Comparison of ENCODE assay signal across 22 cellular contexts in the genomic region with DNA sequence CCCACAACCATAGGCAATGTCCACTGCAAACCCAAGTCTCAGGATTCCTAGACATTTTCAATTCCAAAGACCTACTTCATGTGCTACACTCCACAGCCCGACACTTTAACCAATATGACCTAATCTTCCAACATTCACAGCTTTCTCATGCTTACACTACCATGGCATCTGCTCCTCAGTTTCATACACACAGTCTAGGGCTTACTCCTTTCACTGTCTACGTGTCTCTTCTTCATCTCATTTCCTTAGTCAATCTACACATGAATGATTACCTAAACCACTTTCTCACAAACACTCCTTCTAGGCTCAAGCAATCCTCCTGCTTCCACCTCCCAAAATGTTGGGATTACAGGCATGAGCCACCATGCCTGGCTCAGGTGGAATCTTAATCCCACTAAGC.
DNase-seq lines count a peak whose midpoint lies in the region; ATAC-seq and TF ChIP-seq lines count a peak whose summit lies in the region.
"Had no signal": no experiment of that assay in that cellular context is flagged by ENCODE, and none has a peak within 500 bp of the region (broad histone marks: within the 10 kb centered on the region; RNA-seq: fewer than 3 reads in every experiment).

No MANE protein-coding gene starts in this region.

- ATAC-seq in DND-41 (ENCODE audit: insufficient read depth, low read depth): peak; percentile 35; the same call in 1 of the 3 replicates
- ATAC-seq in GM18909 (IDR thresholded peaks at IDR 0.05; ENCODE audit: poor library complexity, unreplicated experiment): peak; percentile 84
- peak; percentile 60 for ATAC-seq in HG02678 (IDR thresholded peaks at IDR 0.05; ENCODE audit: unreplicated experiment)
- peak; percentile 71 for ATAC-seq in HG03442 (IDR thresholded peaks at IDR 0.05; ENCODE audit: unreplicated experiment)
- ATAC-seq in left ventricle myocardium superior: no peak
- ATAC-seq in HG02798 (IDR thresholded peaks at IDR 0.05; ENCODE audit: poor library complexity, unreplicated experiment): no peak
- ATAC-seq: activated CD8-positive, alpha-beta T cell treated with anti-CD3 and anti-CD28 coated beads, Interleukin-2, amount 10 ng/mL, durations not matched to agents 7 days and 5 days; foreskin keratinocyte; left cardiac atrium; right cardiac atrium; Right ventricle myocardium inferior had no signal

- intact Hi-C loops in left ventricle myocardium superior (cut with micrococcal nuclease): no loop called here

- peaks cover 48% of the 10 kb centered on the region; the same call in 1 of the 2 replicates for H4K20me1 ChIP-seq in DND-41 (ENCODE audit: insufficient read depth, low read length)

- no peaks in the 10 kb centered on the region for H3K27me3 ChIP-seq in DND-41 (ENCODE audit: insufficient read depth, low read length, poor library complexity)
- H3K27me3 ChIP-seq: foreskin keratinocyte, stomach had no signal

- H3K9ac ChIP-seq in DND-41 (ENCODE audit: low read depth, low read length): no peak overlapping the region

- TF ChIP-seq CTCF in DND-41 (IDR thresholded peaks at IDR 0.05; ENCODE audit: borderline replicate concordance, extremely low read depth, low read length, poor library complexity, severe bottlenecking): no peak
- no peak for TF ChIP-seq CTCF in coronary artery (IDR thresholded peaks at IDR 0.05)

- no peaks in the 10 kb centered on the region for H3K36me3 ChIP-seq in DND-41 (ENCODE audit: insufficient read depth, low read length)
- H3K36me3 ChIP-seq: stomach, WERI-Rb-1 had no signal

- no peak overlapping the region for H3K4me3 ChIP-seq in DND-41 (ENCODE audit: low read depth in 1 of 2, low read length in 2 of 2)
- no peak overlapping the region for H3K4me3 ChIP-seq in coronary artery
- H3K4me3 ChIP-seq: stomach had no signal

- H3K4me2 ChIP-seq in DND-41 (ENCODE audit: insufficient read depth, low read length): no peak overlapping the region

- no peaks in the 10 kb centered on the region for H3K4me1 ChIP-seq in DND-41 (ENCODE audit: insufficient read depth, low read length)
- H3K4me1 ChIP-seq: foreskin keratinocyte had no signal

- H3K27ac ChIP-seq in DND-41 (ENCODE audit: low read length) (no peak overlapping the region), coronary artery (no peak overlapping the region)
- H3K27ac ChIP-seq: C4-2B, foreskin keratinocyte, stomach, WERI-Rb-1 had no signal

- no peaks in the 10 kb centered on the region for H3K9me3 ChIP-seq in DND-41 (ENCODE audit: insufficient read depth, low read length, severe bottlenecking)
- H3K9me3 ChIP-seq: stomach had no signal

- DNase-seq in DND-41: no peak
- DNase-seq in coronary artery (ENCODE audit: low spot score): no peak
- no peak for DNase-seq in left ventricle myocardium superior
- no peak for DNase-seq in NCI-H524 (lab: John Stamatoyannopoulos, UW)
- DNase-seq: activated CD8-positive, alpha-beta T cell treated with anti-CD3 and anti-CD28 coated beads, Interleukin-2, amount 10 ng/mL, durations not matched to agents 7 days and 5 days; activated naive CD8-positive, alpha-beta T cell treated with anti-CD3 and anti-CD28 coated beads, Interleukin-2, amount 10 ng/mL, durations not matched to agents 7 days and 5 days; activated T-cell treated with anti-CD3 and anti-CD28 coated beads, Interleukin-2, amount 50 U/mL, for 48 hours; DMS53; foreskin keratinocyte; left cardiac atrium; NCI-H2081; NCI-H524 treated with DMSO at 0.1 percent for 48 hours; occipital lobe; right cardiac atrium; stomach; WERI-Rb-1 had no signal

- H2AFZ ChIP-seq in DND-41 (ENCODE audit: low read depth, low read length): no peak overlapping the region

- peaks cover 99% of the 10 kb centered on the region for H3K79me2 ChIP-seq in DND-41 (ENCODE audit: insufficient read depth, low read length)

Comparison
In these comparisons a context has a peak if more than half of its experiments do, and no peak if none do; other contexts are left out.
1. ATAC-seq: peak in DND-41 (single experiment), GM18909 (single experiment), HG02678 (single experiment) and HG03442 (single experiment); none in left ventricle myocardium superior (single experiment) and HG02798 (single experiment).